ENCODE assay signal across 20 cellular contexts in the genomic region with DNA sequence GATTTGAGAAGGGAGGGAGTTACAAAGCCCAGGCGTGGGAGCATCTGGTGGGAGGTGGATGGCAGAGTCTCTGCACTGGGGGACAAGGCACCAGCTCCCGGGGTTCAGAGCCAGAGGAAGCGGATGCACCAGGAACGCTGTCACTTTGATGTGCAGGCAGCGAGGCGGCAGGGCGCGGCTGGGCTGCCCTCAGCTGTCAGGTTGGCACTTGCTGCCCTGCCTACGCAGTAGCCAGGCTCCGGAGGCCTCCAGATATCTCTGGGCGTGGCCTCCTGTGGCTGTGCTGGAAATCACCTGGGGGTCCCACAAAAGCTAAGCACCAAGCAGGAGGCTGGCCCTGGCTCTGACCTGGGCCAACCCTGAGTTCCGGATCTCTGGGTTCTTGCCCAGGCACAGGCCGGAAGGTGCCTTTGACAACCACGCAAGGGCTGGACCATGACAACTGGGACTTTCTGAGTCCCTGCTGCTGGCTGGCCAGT.
DNase-seq lines count a peak whose midpoint lies in the region; ATAC-seq and TF ChIP-seq lines count a peak whose summit lies in the region.
"Had no signal": no experiment of that assay in that cellular context is flagged by ENCODE, and none has a peak within 500 bp of the region (broad histone marks: within the 10 kb centered on the region; RNA-seq: fewer than 3 reads in every experiment).

No MANE protein-coding gene starts in this region.

- H3K4me1 ChIP-seq in left ventricle myocardium inferior, result no peaks in the 10 kb centered on the region
- H3K4me1 ChIP-seq: HAP-1, parathyroid adenoma, tibial nerve had no signal

- no peak overlapping the region for H3K4me3 ChIP-seq in left ventricle myocardium inferior
- H3K4me3 ChIP-seq: BLaER1 treated with 17β-estradiol and CSF1 and Interleukin-3, amounts not matched to agents 10 nM and 100 nM; cardiac muscle cell; HAP-1; tibial nerve had no signal

- no peak for DNase-seq in left cardiac atrium
- DNase-seq in left ventricle myocardium inferior, result no peak
- DNase-seq in epithelial cell of prostate (ENCODE audit: low read depth, low spot score), result no peak
- DNase-seq in omental fat pad (ENCODE audit: low spot score), result no peak
- no peak for DNase-seq in occipital lobe (lab: John Stamatoyannopoulos, UW)
- no peak for DNase-seq in activated CD8-positive, alpha-beta memory T cell treated with anti-CD3 and anti-CD28 coated beads, Interleukin-2, amount 50 U/mL, for 48 hours
- DNase-seq in activated CD4-positive, alpha-beta T cell treated with anti-CD3 and anti-CD28 coated beads, Interleukin-2, amount 50 U/mL, for 4 hours, result no peak
- DNase-seq: activated naive CD8-positive, alpha-beta T cell treated with anti-CD3 and anti-CD28 coated beads, Interleukin-2, amount 50 U/mL, for 24 hours; effector memory CD4-positive, alpha-beta T cell; NCI-H1092 treated with DMSO at 0.1 percent for 48 hours; RPMI8226; T-cell had no signal

- intact Hi-C loops in left cardiac atrium (cut with DNase I) (no loop called here), left ventricle myocardium inferior (cut with micrococcal nuclease) (no loop called here)

- peak; percentile 30 to 54 for ATAC-seq in left cardiac atrium
- ATAC-seq in omental fat pad (ENCODE audit: low FRiP score), result peak; percentile 11
- ATAC-seq in GM18517 (IDR thresholded peaks at IDR 0.05; ENCODE audit: unreplicated experiment), result no peak
- ATAC-seq: activated naive CD8-positive, alpha-beta T cell treated with anti-CD3 and anti-CD28 coated beads, Interleukin-2, amount 50 U/mL, for 24 hours; left lobe of liver; T-cell had no signal

- H3K27ac ChIP-seq in left ventricle myocardium inferior (replicated peaks) (no peak overlapping the region), epithelial cell of prostate (peak overlapping the region; percentile 42)
- H3K27ac ChIP-seq: BLaER1 treated with 17β-estradiol and CSF1 and Interleukin-3, amounts not matched to agents 10 nM and 100 nM; cardiac muscle cell; KMS-11; parathyroid adenoma; tibial nerve had no signal

- H3K27me3 ChIP-seq in left ventricle myocardium inferior (ENCODE audit: low read depth), result peaks cover 19% of the 10 kb centered on the region
- H3K27me3 ChIP-seq: BLaER1 treated with 17β-estradiol and CSF1 and Interleukin-3, amounts not matched to agents 10 nM and 100 nM; cardiac muscle cell; tibial nerve had no signal

- TF ChIP-seq CTCF in left ventricle myocardium inferior (IDR thresholded peaks at IDR 0.05; ENCODE audit: borderline replicate concordance) (no peak), omental fat pad (IDR thresholded peaks at IDR 0.05) (no peak)

- H3K9me3 ChIP-seq in left ventricle myocardium inferior (replicated peaks), result peaks cover 4% of the 10 kb centered on the region
- H3K9me3 ChIP-seq: BLaER1 treated with 17β-estradiol and CSF1 and Interleukin-3, amounts not matched to agents 10 nM and 100 nM; HAP-1; tibial nerve had no signal

- no peaks in the 10 kb centered on the region for H3K36me3 ChIP-seq in left ventricle myocardium inferior
- H3K36me3 ChIP-seq: BLaER1 treated with 17β-estradiol and CSF1 and Interleukin-3, amounts not matched to agents 10 nM and 100 nM; cardiac muscle cell; HAP-1; tibial nerve had no signal
